14 cellular contexts compared by ENCODE assay signal in genomic region chr6:111713196-111713705, GRCh38.
DNase-seq lines count a peak whose midpoint lies in the region; ATAC-seq lines count a peak whose summit lies in the region.
"Had no signal": no experiment of that assay in that cellular context is flagged by ENCODE, and none has a peak within 500 bp of the region (broad histone marks: within the 10 kb centered on the region; RNA-seq: fewer than 3 reads in every experiment).

No MANE protein-coding gene starts in this region.

- no peak overlapping the region for H3K4me3 Mint-ChIP-seq in activated CD8-positive, alpha-beta memory T cell treated with anti-CD3 and anti-CD28 coated beads, Interleukin-2, amount 10 ng/mL, durations not matched to agents 7 days and 5 days
- no peak overlapping the region for H3K4me3 Mint-ChIP-seq in activated CD4-positive, alpha-beta memory T cell treated with anti-CD3 and anti-CD28 coated beads for 36 hours
- H3K4me3 Mint-ChIP-seq in immature natural killer cell: peak overlapping the region; percentile 30 to 86 (median 82)
- H3K4me3 Mint-ChIP-seq in stimulated activated effector memory CD8-positive, alpha-beta T cell treated with anti-CD3 and anti-CD28 coated beads, Interleukin-12 subunit alpha, Interleukin-12 subunit beta, amount 100 ng/mL, for 72 hours: no peak overlapping the region

- H3K4me1 Mint-ChIP-seq in activated CD8-positive, alpha-beta memory T cell treated with anti-CD3 and anti-CD28 coated beads, Interleukin-2, amount 10 ng/mL, durations not matched to agents 7 days and 5 days: peaks cover 66% of the 10 kb centered on the region
- peaks cover 79% of the 10 kb centered on the region for H3K4me1 Mint-ChIP-seq in activated CD4-positive, alpha-beta memory T cell treated with anti-CD3 and anti-CD28 coated beads for 36 hours (ENCODE audit: low read depth)
- H3K4me1 Mint-ChIP-seq in immature natural killer cell: peaks cover 83 to 88% of the 10 kb centered on the region in 2 donors
- peaks cover 70% of the 10 kb centered on the region for H3K4me1 Mint-ChIP-seq in stimulated activated effector memory CD8-positive, alpha-beta T cell treated with anti-CD3 and anti-CD28 coated beads, Interleukin-12 subunit alpha, Interleukin-12 subunit beta, amount 100 ng/mL, for 72 hours

- no peak for ATAC-seq in activated CD8-positive, alpha-beta memory T cell treated with anti-CD3 and anti-CD28 coated beads, Interleukin-2, amount 10 ng/mL, durations not matched to agents 7 days and 5 days
- no peak for ATAC-seq in stimulated activated effector memory CD8-positive, alpha-beta T cell treated with anti-CD3 and anti-CD28 coated beads, Interleukin-12 subunit alpha, Interleukin-12 subunit beta, amount 100 ng/mL, for 72 hours

- H3K27me3 Mint-ChIP-seq in activated CD8-positive, alpha-beta memory T cell treated with anti-CD3 and anti-CD28 coated beads, Interleukin-2, amount 10 ng/mL, durations not matched to agents 7 days and 5 days: no peaks in the 10 kb centered on the region
- no peaks in the 10 kb centered on the region for H3K27me3 Mint-ChIP-seq in activated CD4-positive, alpha-beta memory T cell treated with anti-CD3 and anti-CD28 coated beads for 36 hours
- peaks cover 5 to 24% (median 15%) of the 10 kb centered on the region in 3 donors for H3K27me3 Mint-ChIP-seq in immature natural killer cell (ENCODE audit: low read depth in 3 of 3)

- CTCF ChIA-PET in activated CD8-positive, alpha-beta memory T cell treated with anti-CD3 and anti-CD28 coated beads, Interleukin-2, amount 10 ng/mL, durations not matched to agents 7 days and 5 days (lab: Charles Lee): interaction anchor here (1.4 kb wide), 1 partner anchor 297 kb away, joined by 3 read pairs; no protein-coding TSS in a partner anchor
- CTCF ChIA-PET in activated CD4-positive, alpha-beta memory T cell treated with anti-CD3 and anti-CD28 coated beads for 36 hours (lab: Charles Lee): interaction anchor here (0.7 to 1.0 kb wide), 2 partner anchors 9 to 283 kb away, joined by 3 to 4 read pairs; no protein-coding TSS in a partner anchor

- intact Hi-C loops in activated CD4-positive, alpha-beta memory T cell treated with anti-CD3 and anti-CD28 coated beads for 36 hours (cut with micrococcal nuclease): no loop called here

- peak overlapping the region; percentile 24 for H3K27ac Mint-ChIP-seq in activated CD8-positive, alpha-beta memory T cell treated with anti-CD3 and anti-CD28 coated beads, Interleukin-2, amount 10 ng/mL, durations not matched to agents 7 days and 5 days
- H3K27ac Mint-ChIP-seq in activated CD4-positive, alpha-beta memory T cell treated with anti-CD3 and anti-CD28 coated beads for 36 hours: peak overlapping the region; percentile 86
- peak overlapping the region; percentile 94 to 100 (median 97) for H3K27ac Mint-ChIP-seq in immature natural killer cell
- H3K27ac Mint-ChIP-seq in stimulated activated effector memory CD8-positive, alpha-beta T cell treated with anti-CD3 and anti-CD28 coated beads, Interleukin-12 subunit alpha, Interleukin-12 subunit beta, amount 100 ng/mL, for 72 hours: peak overlapping the region; percentile 84

- DNase-seq in activated CD8-positive, alpha-beta memory T cell treated with anti-CD3 and anti-CD28 coated beads, Interleukin-2, amount 10 ng/mL, durations not matched to agents 7 days and 5 days: no peak
- no peak for DNase-seq in activated CD8-positive, alpha-beta memory T cell treated with anti-CD3 and anti-CD28 coated beads, Interleukin-2, amount 50 U/mL, for 4 hours
- no peak for DNase-seq in activated CD4-positive, alpha-beta memory T cell treated with anti-CD3 and anti-CD28 coated beads for 36 hours
- DNase-seq in immature natural killer cell: no peak
- no peak for DNase-seq in stimulated activated effector memory CD8-positive, alpha-beta T cell treated with anti-CD3 and anti-CD28 coated beads, Interleukin-12 subunit alpha, Interleukin-12 subunit beta, amount 100 ng/mL, for 72 hours (ENCODE audit: low spot score in 2 of 2)
- no peak for DNase-seq in foreskin melanocyte
- no peak for DNase-seq in COLO668 (lab: John Stamatoyannopoulos, UW; ENCODE audit: unreplicated experiment)
- DNase-seq in islet precursor cell: no peak
- DNase-seq: kidney; NCI-H2107; NCI-H69; OCI-M1; small intestine; stimulated activated naive CD4-positive, alpha-beta T cell treated with Interleukin-2 at 50 U/mL for 16 hours had no signal

- H3K9me3 Mint-ChIP-seq in activated CD8-positive, alpha-beta memory T cell treated with anti-CD3 and anti-CD28 coated beads, Interleukin-2, amount 10 ng/mL, durations not matched to agents 7 days and 5 days (ENCODE audit: low read depth): no peaks in the 10 kb centered on the region
- H3K9me3 Mint-ChIP-seq in activated CD4-positive, alpha-beta memory T cell treated with anti-CD3 and anti-CD28 coated beads for 36 hours: no peaks in the 10 kb centered on the region
- no peaks in the 10 kb centered on the region for H3K9me3 Mint-ChIP-seq in immature natural killer cell
- H3K9me3 Mint-ChIP-seq in stimulated activated effector memory CD8-positive, alpha-beta T cell treated with anti-CD3 and anti-CD28 coated beads, Interleukin-12 subunit alpha, Interleukin-12 subunit beta, amount 100 ng/mL, for 72 hours: no peaks in the 10 kb centered on the region

- peaks cover 47% of the 10 kb centered on the region for H3K36me3 Mint-ChIP-seq in activated CD8-positive, alpha-beta memory T cell treated with anti-CD3 and anti-CD28 coated beads, Interleukin-2, amount 10 ng/mL, durations not matched to agents 7 days and 5 days
- peaks cover 57% of the 10 kb centered on the region for H3K36me3 Mint-ChIP-seq in activated CD4-positive, alpha-beta memory T cell treated with anti-CD3 and anti-CD28 coated beads for 36 hours
- peaks cover 30 to 49% (median 30%) of the 10 kb centered on the region in 3 donors for H3K36me3 Mint-ChIP-seq in immature natural killer cell
- peaks cover 99% of the 10 kb centered on the region for H3K36me3 Mint-ChIP-seq in stimulated activated effector memory CD8-positive, alpha-beta T cell treated with anti-CD3 and anti-CD28 coated beads, Interleukin-12 subunit alpha, Interleukin-12 subunit beta, amount 100 ng/mL, for 72 hours

- POLR2A ChIA-PET in activated CD4-positive, alpha-beta memory T cell treated with anti-CD3 and anti-CD28 coated beads for 36 hours (lab: Charles Lee): no interaction called here

Comparison
In these comparisons a context has a peak if more than half of its experiments do, and no peak if none do; other contexts are left out.
1. H3K27ac Mint-ChIP-seq: peak in every context shown above with its lines; median percentile 97 in immature natural killer cell; 86 in activated CD4-positive, alpha-beta memory T cell treated with anti-CD3 and anti-CD28 coated beads for 36 hours; 84 in stimulated activated effector memory CD8-positive, alpha-beta T cell treated with anti-CD3 and anti-CD28 coated beads, Interleukin-12 subunit alpha, Interleukin-12 subunit beta, amount 100 ng/mL, for 72 hours; 24 in activated CD8-positive, alpha-beta memory T cell treated with anti-CD3 and anti-CD28 coated beads, Interleukin-2, amount 10 ng/mL, durations not matched to agents 7 days and 5 days.
2. H3K4me3 Mint-ChIP-seq: peak in immature natural killer cell (5 of 5); none in activated CD8-positive, alpha-beta memory T cell treated with anti-CD3 and anti-CD28 coated beads, Interleukin-2, amount 10 ng/mL, durations not matched to agents 7 days and 5 days (single experiment), activated CD4-positive, alpha-beta memory T cell treated with anti-CD3 and anti-CD28 coated beads for 36 hours (single experiment) and stimulated activated effector memory CD8-positive, alpha-beta T cell treated with anti-CD3 and anti-CD28 coated beads, Interleukin-12 subunit alpha, Interleukin-12 subunit beta, amount 100 ng/mL, for 72 hours (single experiment).